ENCODE assay signal across 7 cellular contexts in genomic region chr19:2624537-2625091, GRCh38.
DNase-seq lines count a peak whose midpoint lies in the region; ATAC-seq and TF ChIP-seq lines count a peak whose summit lies in the region.

No MANE protein-coding gene starts in this region.

- H3K4me3 ChIP-seq in thyroid gland (replicated peaks in 1 of 3): no peak overlapping the region

- H3K4me1 ChIP-seq in thyroid gland: peaks cover 48 to 61% of the 10 kb centered on the region in 2 donors

- no peaks in the 10 kb centered on the region for H3K9me3 ChIP-seq in thyroid gland

- H3K27ac ChIP-seq in thyroid gland: peak overlapping the region; percentile 93 to 100 (median 98)

- peak in 4 of 6 experiments; percentile 40 to 70 (median 54) for TF ChIP-seq CTCF in thyroid gland (IDR thresholded peaks at IDR 0.05)

- no peaks in the 10 kb centered on the region for H3K27me3 ChIP-seq in thyroid gland

- 9 to 33% methylated on average over 6 to 10 of the region's 11 CpGs for WGBS in thyroid gland, 2 donors

- intact Hi-C loops in thyroid gland (cut with DNase I) (no loop called here), sciatic nerve (cut with DNase I) (no loop called here)

- ATAC-seq in GM21528 (IDR thresholded peaks at IDR 0.05; ENCODE audit: low FRiP score, unreplicated experiment): peak; percentile 35
- no peak for ATAC-seq in sciatic nerve

- TF ChIP-seq POLR2A in thyroid gland (IDR thresholded peaks at IDR 0.05): peak; percentile 45 to 91

- DNase-seq in SK-N-DZ (ENCODE audit: low spot score) (peak; percentile 25), iPS-NIHi11 (ENCODE audit: low spot score) (peak; percentile 84), thyroid gland (peak; percentile 98), amniotic stem cell (lab: John Stamatoyannopoulos, UW) (no peak), NCI-H146 (lab: John Stamatoyannopoulos, UW) (no peak), sciatic nerve (ENCODE audit: low spot score) (no peak)

- no peaks in the 10 kb centered on the region for H3K36me3 ChIP-seq in thyroid gland

Comparison
In these comparisons a context has a peak if more than half of its experiments do, and no peak if none do; other contexts are left out.
1. DNase-seq: peak in SK-N-DZ (single experiment), iPS-NIHi11 (single experiment) and thyroid gland (2 of 2); none in amniotic stem cell (single experiment), NCI-H146 (single experiment) and sciatic nerve (single experiment).